ENCODE assay signal across 16 cellular contexts in the genomic region with DNA sequence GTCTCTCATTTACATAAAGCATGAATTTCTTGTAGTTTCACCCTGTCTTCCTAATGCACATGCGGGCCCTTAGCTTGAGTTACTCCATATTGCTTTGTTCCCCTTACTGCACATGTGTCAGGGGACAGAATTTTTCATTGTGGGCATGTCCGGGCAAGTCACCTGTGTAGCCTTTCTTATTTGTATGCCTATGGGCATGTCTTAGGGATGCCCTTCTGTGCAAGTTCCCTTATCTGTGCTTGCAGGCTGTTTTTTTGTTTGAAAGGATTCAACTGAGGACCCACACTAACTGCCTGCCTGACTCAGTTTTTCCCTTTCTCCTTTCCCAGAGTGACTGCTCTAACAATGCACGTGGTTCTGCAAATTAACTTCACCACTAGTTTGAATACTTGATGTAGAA.
DNase-seq lines count a peak whose midpoint lies in the region; ATAC-seq, FAIRE-seq and TF ChIP-seq lines count a peak whose summit lies in the region.
"Had no signal": no experiment of that assay in that cellular context is flagged by ENCODE, and none has a peak within 500 bp of the region (broad histone marks: within the 10 kb centered on the region; RNA-seq: fewer than 3 reads in every experiment).

No MANE protein-coding gene starts in this region.

- no peak overlapping the region for H2BK15ac ChIP-seq in neuronal stem cell (ENCODE audit: low read length)

- no peak overlapping the region for H2BK12ac ChIP-seq in neuronal stem cell (ENCODE audit: low read length)

- no peaks in the 10 kb centered on the region for H3K4me1 ChIP-seq in HepG2 (ENCODE audit: insufficient read depth, low read length)
- H3K4me1 ChIP-seq in right lobe of liver = no peaks in the 10 kb centered on the region
- peaks cover 0 to 6% of the 10 kb centered on the region in 2 donors for H3K4me1 ChIP-seq in neuronal stem cell (ENCODE audit: control insufficient read depth in 2 of 2, insufficient read depth in 1 of 2, low read depth in 1 of 2, low read length in 2 of 2)
- H3K4me1 ChIP-seq: BLaER1 treated with 17β-estradiol and CSF1 and Interleukin-3, amounts not matched to agents 10 nM and 100 nM had no signal

- no peak overlapping the region for H3K27ac ChIP-seq in HepG2 (ENCODE audit: extremely low read length, insufficient read depth, low read length)
- H3K27ac ChIP-seq in right lobe of liver = no peak overlapping the region
- no peak overlapping the region for H3K27ac ChIP-seq in neuronal stem cell (replicated peaks; ENCODE audit: low read length)
- H3K27ac ChIP-seq: BLaER1 treated with 17β-estradiol and CSF1 and Interleukin-3, amounts not matched to agents 10 nM and 100 nM had no signal

- CTCF ChIA-PET in HepG2 (lab: Yijun Ruan, JAX; ENCODE audit: low intra/inter-chr PET ratio, low total read pairs) = no interaction called here

- ATAC-seq in HepG2 (no peak), right lobe of liver (no peak), HG03469 (IDR thresholded peaks at IDR 0.05; ENCODE audit: unreplicated experiment) (no peak), GM21447 (IDR thresholded peaks at IDR 0.05; ENCODE audit: unreplicated experiment) (no peak)

- no peaks in the 10 kb centered on the region for H3K4me1 Mint-ChIP-seq in activated T-helper 1 cell treated with anti-CD3 and anti-CD28 coated beads, Interleukin-12 subunit alpha, Interleukin-12 subunit beta, Interleukin-2, Interleukin-4 antibody, amounts not matched to agents 30 ng/mL and 10 ng/mL and 1 ng/mL, durations not matched to agents 14 hours and 24 hours and 36 hours (ENCODE audit: low read depth)
- H3K4me1 Mint-ChIP-seq: B cell; CD8-positive, alpha-beta memory T cell had no signal

- H4K8ac ChIP-seq in neuronal stem cell (ENCODE audit: low read depth, low read length) = no peak overlapping the region

- H3K4me2 ChIP-seq in HepG2 (ENCODE audit: low read depth, low read length) (no peak overlapping the region), neuronal stem cell (ENCODE audit: insufficient read depth, low read length, poor library complexity, severe bottlenecking) (no peak overlapping the region)
- H3K4me2 ChIP-seq: BLaER1 treated with 17β-estradiol and CSF1 and Interleukin-3, amounts not matched to agents 10 nM and 100 nM had no signal

- H3K4ac ChIP-seq in neuronal stem cell (ENCODE audit: low read length) = no peak overlapping the region

- H3K4me3 Mint-ChIP-seq in activated T-helper 1 cell treated with anti-CD3 and anti-CD28 coated beads, Interleukin-12 subunit alpha, Interleukin-12 subunit beta, Interleukin-2, Interleukin-4 antibody, amounts not matched to agents 30 ng/mL and 10 ng/mL and 1 ng/mL, durations not matched to agents 14 hours and 24 hours and 36 hours = no peak overlapping the region
- H3K4me3 Mint-ChIP-seq: B cell; CD8-positive, alpha-beta memory T cell; H9 had no signal

- no peaks in the 10 kb centered on the region for H3K9me3 Mint-ChIP-seq in activated T-helper 1 cell treated with anti-CD3 and anti-CD28 coated beads, Interleukin-12 subunit alpha, Interleukin-12 subunit beta, Interleukin-2, Interleukin-4 antibody, amounts not matched to agents 30 ng/mL and 10 ng/mL and 1 ng/mL, durations not matched to agents 14 hours and 24 hours and 36 hours

- no peak overlapping the region for H2AK5ac ChIP-seq in neuronal stem cell (ENCODE audit: low read depth, low read length)

- no peak for FAIRE-seq in HepG2 (lab: Jason Lieb, UNC)
- no peak for FAIRE-seq in bronchial epithelial cell (lab: Jason Lieb, UNC)
- FAIRE-seq: D721Med, G401.6 had no signal

- no peak for TF ChIP-seq EP300 in HepG2 (IDR thresholded peaks at IDR 0.05; ENCODE audit: low read depth in 2 of 2, low read length in 2 of 2)
- TF ChIP-seq EP300 in HepG2 (CRISPR knock-in tag; IDR thresholded peaks at IDR 0.05; ENCODE audit: borderline replicate concordance) = no peak

- H3K36me3 Mint-ChIP-seq in activated T-helper 1 cell treated with anti-CD3 and anti-CD28 coated beads, Interleukin-12 subunit alpha, Interleukin-12 subunit beta, Interleukin-2, Interleukin-4 antibody, amounts not matched to agents 30 ng/mL and 10 ng/mL and 1 ng/mL, durations not matched to agents 14 hours and 24 hours and 36 hours (ENCODE audit: low read depth) = no peaks in the 10 kb centered on the region
- H3K36me3 Mint-ChIP-seq: CD8-positive, alpha-beta memory T cell had no signal

- 18% methylated on average over 3 of the region's 3 CpGs for whole genome bisulfite sequencing in HepG2 (ENCODE audit: low lambda C conversion rate)
- WGBS in right lobe of liver (ENCODE audit: insufficient coverage, low coverage, low lambda C conversion rate, missing lambda C conversion rate) = 62% methylated on average over 3 of the region's 3 CpGs
- WGBS in neuronal stem cell (ENCODE audit: extremely low coverage in 2 of 2, insufficient read length in 2 of 2, insufficient replicate concordance in 1 of 2), 2 donors = no CpG with 5 or more reads among the region's 3 CpGs

- no peak overlapping the region for H3K23ac ChIP-seq in neuronal stem cell (ENCODE audit: low read depth, low read length, poor library complexity)

- H3K36me3 ChIP-seq in HepG2 (replicated peaks in 1 of 2; ENCODE audit: control insufficient read depth in 1 of 2, insufficient read depth in 2 of 2, low read length in 2 of 2) = no peaks in the 10 kb centered on the region
- no peaks in the 10 kb centered on the region for H3K36me3 ChIP-seq in right lobe of liver
- no peaks in the 10 kb centered on the region for H3K36me3 ChIP-seq in bronchial epithelial cell (ENCODE audit: control insufficient read depth, insufficient read depth, low read length)
- H3K36me3 ChIP-seq in neuronal stem cell (replicated peaks in 1 of 2; ENCODE audit: control insufficient read depth in 2 of 2, insufficient read depth in 2 of 2, low read length in 2 of 2) = peaks cover 0 to 2% of the 10 kb centered on the region in 2 donors

- TF ChIP-seq CTCF in HepG2 (CRISPR knock-in tag; IDR thresholded peaks at IDR 0.05) (no peak), right lobe of liver (IDR thresholded peaks at IDR 0.05) (no peak), bronchial epithelial cell (IDR thresholded peaks at IDR 0.05; ENCODE audit: insufficient read depth, low read length, severe bottlenecking) (no peak), epithelial cell of esophagus (IDR thresholded peaks at IDR 0.05; ENCODE audit: insufficient read depth, low read depth, low read length, missing control alignments) (no peak)

- no peaks in the 10 kb centered on the region for H3K79me1 ChIP-seq in neuronal stem cell (ENCODE audit: low read depth, low read length)

- H3K27ac Mint-ChIP-seq in activated T-helper 1 cell treated with anti-CD3 and anti-CD28 coated beads, Interleukin-12 subunit alpha, Interleukin-12 subunit beta, Interleukin-2, Interleukin-4 antibody, amounts not matched to agents 30 ng/mL and 10 ng/mL and 1 ng/mL, durations not matched to agents 14 hours and 24 hours and 36 hours = no peak overlapping the region
- H3K27ac Mint-ChIP-seq: B cell; CD8-positive, alpha-beta memory T cell; H9 had no signal

- no peaks in the 10 kb centered on the region for H3K27me3 Mint-ChIP-seq in activated T-helper 1 cell treated with anti-CD3 and anti-CD28 coated beads, Interleukin-12 subunit alpha, Interleukin-12 subunit beta, Interleukin-2, Interleukin-4 antibody, amounts not matched to agents 30 ng/mL and 10 ng/mL and 1 ng/mL, durations not matched to agents 14 hours and 24 hours and 36 hours (ENCODE audit: insufficient read depth)

- TF ChIP-seq POLR2A in HepG2 (IDR thresholded peaks at IDR 0.05; ENCODE audit: insufficient read depth in 1 of 2, low read depth in 2 of 2, low read length in 2 of 2) = no peak
- TF ChIP-seq POLR2A in right lobe of liver (IDR thresholded peaks at IDR 0.05) = no peak

- no peak overlapping the region for H2BK120ac ChIP-seq in neuronal stem cell (ENCODE audit: low read depth, low read length)

- no peak overlapping the region for H2AFZ ChIP-seq in HepG2 (ENCODE audit: low read length)
- peak overlapping the region; percentile 28 for H2AFZ ChIP-seq in neuronal stem cell (ENCODE audit: low read length)

- H3K9me3 ChIP-seq in HepG2 (ENCODE audit: low read length) = peaks cover 18% of the 10 kb centered on the region
- no peaks in the 10 kb centered on the region for H3K9me3 ChIP-seq in right lobe of liver
- peaks cover 9 to 12% of the 10 kb centered on the region in 2 donors for H3K9me3 ChIP-seq in neuronal stem cell (replicated peaks in 1 of 2; ENCODE audit: control insufficient read depth in 2 of 2, insufficient read depth in 1 of 2, low read depth in 1 of 2, low read length in 2 of 2)

- no peak overlapping the region for H2BK5ac ChIP-seq in neuronal stem cell (ENCODE audit: low read length)

- intact Hi-C loops in HepG2 (cut with micrococcal nuclease; ENCODE audit: unreplicated experiment) (loop anchor here (5.0 kb wide), 2 partner anchors 632 to 1577 kb away; no protein-coding TSS in a partner anchor), right lobe of liver (cut with DNase I) (no loop called here)
- intact Hi-C loops in activated T-helper 1 cell treated with anti-CD3 and anti-CD28 coated beads, Interleukin-12 subunit alpha, Interleukin-12 subunit beta, Interleukin-2, Interleukin-4 antibody, amounts not matched to agents 30 ng/mL and 10 ng/mL and 1 ng/mL, durations not matched to agents 14 hours and 24 hours and 36 hours (cut with micrococcal nuclease) = loop anchor here (5.0 kb wide), 1 partner anchor 1117 kb away; no protein-coding TSS in a partner anchor

- no TSS peak for BruUV-seq in HepG2 (replicated peaks; lab: Mats Ljungman, UMichigan)

- no peaks in the 10 kb centered on the region for H3K79me2 ChIP-seq in HepG2 (ENCODE audit: insufficient read depth, low read length)

- POLR2A ChIA-PET in HepG2 (lab: Yijun Ruan, JAX) = no interaction called here

- H4K91ac ChIP-seq in neuronal stem cell (ENCODE audit: low read depth, low read length, poor library complexity) = no peak overlapping the region

- no peak for TF ChIP-seq RAD21 in HepG2 (CRISPR knock-in tag; IDR thresholded peaks at IDR 0.05)

- H4K20me1 ChIP-seq in HepG2 (ENCODE audit: insufficient read depth, low read length) = no peaks in the 10 kb centered on the region
- H4K20me1 ChIP-seq: BLaER1 treated with 17β-estradiol and CSF1 and Interleukin-3, amounts not matched to agents 10 nM and 100 nM had no signal

- in situ Hi-C loops in HepG2 (cut with HindIII; ENCODE audit: extremely low pct_ligation_motif_present, low pct_unique_long_range_greater_than_20kb) = loop anchor here (10.0 kb wide), 2 partner anchors 770 to 1390 kb away; no protein-coding TSS in a partner anchor

- H3K4me3 ChIP-seq in HepG2 (replicated peaks in 1 of 3; ENCODE audit: insufficient read depth in 1 of 3, low read depth in 2 of 3, low read length in 3 of 3) (no peak overlapping the region), right lobe of liver (no peak overlapping the region), bronchial epithelial cell (ENCODE audit: low read depth, low read length) (no peak overlapping the region), epithelial cell of esophagus (ENCODE audit: low read length) (no peak overlapping the region), neuronal stem cell (ENCODE audit: low read length in 2 of 2) (no peak overlapping the region)
- H3K4me3 ChIP-seq: BLaER1 treated with 17β-estradiol and CSF1 and Interleukin-3, amounts not matched to agents 10 nM and 100 nM had no signal

- H3K27me3 ChIP-seq in HepG2 (ENCODE audit: control insufficient read depth in 1 of 2, insufficient read depth in 2 of 2, low read length in 2 of 2) (no peaks in the 10 kb centered on the region), right lobe of liver (no peaks in the 10 kb centered on the region), bronchial epithelial cell (ENCODE audit: control insufficient read depth, insufficient read depth, low read length) (no peaks in the 10 kb centered on the region), neuronal stem cell (ENCODE audit: control insufficient read depth in 3 of 3, insufficient read depth in 3 of 3, low read depth in 1 of 3, low read length in 3 of 3) (no peaks in the 10 kb centered on the region)
- H3K27me3 ChIP-seq: BLaER1 treated with 17β-estradiol and CSF1 and Interleukin-3, amounts not matched to agents 10 nM and 100 nM had no signal

- no peak for DNase-seq in HepG2 (ENCODE audit: low spot score)
- no peak for DNase-seq in right lobe of liver
- DNase-seq in bronchial epithelial cell (ENCODE audit: low read depth) = peak; percentile 62
- peak; percentile 46 for DNase-seq in epithelial cell of esophagus (ENCODE audit: low read depth)
- DNase-seq in neuronal stem cell (ENCODE audit: low spot score) = no peak
- DNase-seq in activated T-helper 1 cell treated with anti-CD3 and anti-CD28 coated beads, Interleukin-12 subunit alpha, Interleukin-12 subunit beta, Interleukin-2, Interleukin-4 antibody, amounts not matched to agents 30 ng/mL and 10 ng/mL and 1 ng/mL, durations not matched to agents 14 hours and 24 hours and 36 hours (ENCODE audit: low spot score) = no peak
- DNase-seq: CD8-positive, alpha-beta memory T cell; COR-L47; GOT3; H9 had no signal

- H3K18ac ChIP-seq in neuronal stem cell (ENCODE audit: low read length) = no peak overlapping the region

- no peak overlapping the region for H3K9ac ChIP-seq in HepG2 (ENCODE audit: insufficient read depth, low read depth, low read length)
- H3K9ac ChIP-seq in neuronal stem cell (ENCODE audit: low read depth, low read length, poor library complexity) = no peak overlapping the region
- H3K9ac ChIP-seq: BLaER1 treated with 17β-estradiol and CSF1 and Interleukin-3, amounts not matched to agents 10 nM and 100 nM had no signal

- H3K14ac ChIP-seq in neuronal stem cell (ENCODE audit: low read length) = no peak overlapping the region

Comparison
In these comparisons a context has a peak if more than half of its experiments do, and no peak if none do; other contexts are left out.
1. intact Hi-C loops: an anchor here in HepG2 (5.0 kb wide) and activated T-helper 1 cell treated with anti-CD3 and anti-CD28 coated beads, Interleukin-12 subunit alpha, Interleukin-12 subunit beta, Interleukin-2, Interleukin-4 antibody, amounts not matched to agents 30 ng/mL and 10 ng/mL and 1 ng/mL, durations not matched to agents 14 hours and 24 hours and 36 hours (5.0 kb wide); none called in right lobe of liver.
2. DNase-seq: peak in bronchial epithelial cell (single experiment) and epithelial cell of esophagus (single experiment); none in HepG2 (single experiment), right lobe of liver (0 of 3), neuronal stem cell (single experiment) and activated T-helper 1 cell treated with anti-CD3 and anti-CD28 coated beads, Interleukin-12 subunit alpha, Interleukin-12 subunit beta, Interleukin-2, Interleukin-4 antibody, amounts not matched to agents 30 ng/mL and 10 ng/mL and 1 ng/mL, durations not matched to agents 14 hours and 24 hours and 36 hours (single experiment).